1 cellular context compared by ENCODE assay signal in genomic region chr1:47867447-47868347, GRCh38.
TF ChIP-seq lines count a peak whose summit lies in the region.

No MANE protein-coding gene starts in this region.

TF ChIP-seq in HepG2, 621 proteins besides CTCF, POLR2A, EP300 and RAD21 (continued from another document and continues in another):
- TF ChIP-seq ZSCAN20 (CRISPR knock-in tag; IDR thresholded peaks at IDR 0.05; ENCODE audit: borderline replicate concordance) (no peak), AKAP8 (CRISPR knock-in tag; IDR thresholded peaks at IDR 0.05) (no peak), TGIF2 (CRISPR knock-in tag; IDR thresholded peaks at IDR 0.05) (no peak), MTA3 (CRISPR knock-in tag; IDR thresholded peaks at IDR 0.05) (no peak), STAT5B (CRISPR knock-in tag; IDR thresholded peaks at IDR 0.05) (no peak), PPARG (CRISPR knock-in tag; conservative IDR thresholded peaks at IDR 0.05) (peak; percentile 98), CAMTA2 (CRISPR knock-in tag; IDR thresholded peaks at IDR 0.05; ENCODE audit: borderline replicate concordance) (no peak), REL (CRISPR knock-in tag; conservative IDR thresholded peaks at IDR 0.05) (no peak), PLRG1 (conservative IDR thresholded peaks at IDR 0.05) (no peak), FOXC1 (CRISPR knock-in tag; IDR thresholded peaks at IDR 0.05; ENCODE audit: borderline replicate concordance) (no peak), ZNF883 (CRISPR knock-in tag; IDR thresholded peaks at IDR 0.05; ENCODE audit: not compliant biosample characterization) (no peak), ZNF253 (CRISPR knock-in tag; IDR thresholded peaks at IDR 0.05; ENCODE audit: borderline replicate concordance) (no peak), TEAD2 (CRISPR knock-in tag; IDR thresholded peaks at IDR 0.05) (no peak), ZNF205 (CRISPR knock-in tag; IDR thresholded peaks at IDR 0.05) (no peak), ZNF350 (CRISPR knock-in tag; IDR thresholded peaks at IDR 0.05; ENCODE audit: borderline replicate concordance, low read depth) (no peak), FOXA3 (CRISPR knock-in tag; IDR thresholded peaks at IDR 0.05) (peak; percentile 79), SMAD9 (CRISPR knock-in tag; IDR thresholded peaks at IDR 0.05) (no peak), DNMT3B (CRISPR knock-in tag; conservative IDR thresholded peaks at IDR 0.05) (no peak), ZNF737 (CRISPR knock-in tag; IDR thresholded peaks at IDR 0.05; ENCODE audit: borderline replicate concordance) (no peak), ZNF431 (CRISPR knock-in tag; IDR thresholded peaks at IDR 0.05; ENCODE audit: borderline replicate concordance, low read depth) (peak; percentile 24; the same call in 1 of the 2 replicates), ZEB1 (IDR thresholded peaks at IDR 0.05; ENCODE audit: insufficient replicate concordance, low read depth) (peak; percentile 66), ZNF558 (CRISPR knock-in tag; IDR thresholded peaks at IDR 0.05; ENCODE audit: borderline replicate concordance) (no peak), ZNF775 (CRISPR knock-in tag; IDR thresholded peaks at IDR 0.05; ENCODE audit: borderline replicate concordance) (0 out of 2 replicates have a peak, but pooled peaks have one; percentile 5), ZNF34 (CRISPR knock-in tag; IDR thresholded peaks at IDR 0.05; ENCODE audit: borderline replicate concordance) (no peak), TERF1 (CRISPR knock-in tag; IDR thresholded peaks at IDR 0.05) (no peak), ZNF503 (CRISPR knock-in tag; IDR thresholded peaks at IDR 0.05) (no peak; the same call in 1 of the 2 replicates), POLR2AphosphoS2 (IDR thresholded peaks at IDR 0.05; ENCODE audit: low read depth, low read length) (no peak), ZNF547 (CRISPR knock-in tag; IDR thresholded peaks at IDR 0.05) (no peak), ZBTB20 (CRISPR knock-in tag; IDR thresholded peaks at IDR 0.05; ENCODE audit: borderline replicate concordance, low read depth) (peak; percentile 37; the same call in 1 of the 2 replicates), ZNF766 (CRISPR knock-in tag; IDR thresholded peaks at IDR 0.05; ENCODE audit: borderline replicate concordance) (no peak), XRCC5 (optimal IDR thresholded peaks at IDR 0.05; ENCODE audit: low read length) (no peak), MAFK (conservative IDR thresholded peaks at IDR 0.05 in 1 of 2, IDR thresholded peaks at IDR 0.05 in 1 of 2; ENCODE audit: low read length in 2 of 2) (no peak), HNF4A (CRISPR knock-in tag; IDR thresholded peaks at IDR 0.05) (peak; percentile 73), ZNF235 (CRISPR knock-in tag; IDR thresholded peaks at IDR 0.05; ENCODE audit: borderline replicate concordance) (no peak), ZFP1 (CRISPR knock-in tag; IDR thresholded peaks at IDR 0.05) (0 out of 2 replicates have a peak, but pooled peaks have one; percentile 4), KAT2B (IDR thresholded peaks at IDR 0.05; ENCODE audit: borderline replicate concordance, low read depth, low read length) (peak; percentile 96), ZFY (CRISPR knock-in tag; IDR thresholded peaks at IDR 0.05) (no peak), ZNF292 (CRISPR knock-in tag; IDR thresholded peaks at IDR 0.05; ENCODE audit: borderline replicate concordance, low read depth) (0 out of 2 replicates have a peak, but pooled peaks have one; percentile 21)
- TF ChIP-seq, protein P1, sequence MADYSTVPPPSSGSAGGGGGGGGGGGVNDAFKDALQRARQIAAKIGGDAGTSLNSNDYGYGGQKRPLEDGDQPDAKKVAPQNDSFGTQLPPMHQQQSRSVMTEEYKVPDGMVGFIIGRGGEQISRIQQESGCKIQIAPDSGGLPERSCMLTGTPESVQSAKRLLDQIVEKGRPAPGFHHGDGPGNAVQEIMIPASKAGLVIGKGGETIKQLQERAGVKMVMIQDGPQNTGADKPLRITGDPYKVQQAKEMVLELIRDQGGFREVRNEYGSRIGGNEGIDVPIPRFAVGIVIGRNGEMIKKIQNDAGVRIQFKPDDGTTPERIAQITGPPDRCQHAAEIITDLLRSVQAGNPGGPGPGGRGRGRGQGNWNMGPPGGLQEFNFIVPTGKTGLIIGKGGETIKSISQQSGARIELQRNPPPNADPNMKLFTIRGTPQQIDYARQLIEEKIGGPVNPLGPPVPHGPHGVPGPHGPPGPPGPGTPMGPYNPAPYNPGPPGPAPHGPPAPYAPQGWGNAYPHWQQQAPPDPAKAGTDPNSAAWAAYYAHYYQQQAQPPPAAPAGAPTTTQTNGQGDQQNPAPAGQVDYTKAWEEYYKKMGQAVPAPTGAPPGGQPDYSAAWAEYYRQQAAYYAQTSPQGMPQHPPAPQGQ (CRISPR knock-in tag; IDR thresholded peaks at IDR 0.05; ENCODE audit: borderline replicate concordance) = no peak
- TF ChIP-seq, protein P2, sequence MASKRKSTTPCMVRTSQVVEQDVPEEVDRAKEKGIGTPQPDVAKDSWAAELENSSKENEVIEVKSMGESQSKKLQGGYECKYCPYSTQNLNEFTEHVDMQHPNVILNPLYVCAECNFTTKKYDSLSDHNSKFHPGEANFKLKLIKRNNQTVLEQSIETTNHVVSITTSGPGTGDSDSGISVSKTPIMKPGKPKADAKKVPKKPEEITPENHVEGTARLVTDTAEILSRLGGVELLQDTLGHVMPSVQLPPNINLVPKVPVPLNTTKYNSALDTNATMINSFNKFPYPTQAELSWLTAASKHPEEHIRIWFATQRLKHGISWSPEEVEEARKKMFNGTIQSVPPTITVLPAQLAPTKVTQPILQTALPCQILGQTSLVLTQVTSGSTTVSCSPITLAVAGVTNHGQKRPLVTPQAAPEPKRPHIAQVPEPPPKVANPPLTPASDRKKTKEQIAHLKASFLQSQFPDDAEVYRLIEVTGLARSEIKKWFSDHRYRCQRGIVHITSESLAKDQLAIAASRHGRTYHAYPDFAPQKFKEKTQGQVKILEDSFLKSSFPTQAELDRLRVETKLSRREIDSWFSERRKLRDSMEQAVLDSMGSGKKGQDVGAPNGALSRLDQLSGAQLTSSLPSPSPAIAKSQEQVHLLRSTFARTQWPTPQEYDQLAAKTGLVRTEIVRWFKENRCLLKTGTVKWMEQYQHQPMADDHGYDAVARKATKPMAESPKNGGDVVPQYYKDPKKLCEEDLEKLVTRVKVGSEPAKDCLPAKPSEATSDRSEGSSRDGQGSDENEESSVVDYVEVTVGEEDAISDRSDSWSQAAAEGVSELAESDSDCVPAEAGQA (IDR thresholded peaks at IDR 0.05; ENCODE audit: low read depth) = no peak
- TF ChIP-seq, protein P2 (CRISPR knock-in tag; IDR thresholded peaks at IDR 0.05; ENCODE audit: borderline replicate concordance) = no peak
- TF ChIP-seq, protein P3, sequence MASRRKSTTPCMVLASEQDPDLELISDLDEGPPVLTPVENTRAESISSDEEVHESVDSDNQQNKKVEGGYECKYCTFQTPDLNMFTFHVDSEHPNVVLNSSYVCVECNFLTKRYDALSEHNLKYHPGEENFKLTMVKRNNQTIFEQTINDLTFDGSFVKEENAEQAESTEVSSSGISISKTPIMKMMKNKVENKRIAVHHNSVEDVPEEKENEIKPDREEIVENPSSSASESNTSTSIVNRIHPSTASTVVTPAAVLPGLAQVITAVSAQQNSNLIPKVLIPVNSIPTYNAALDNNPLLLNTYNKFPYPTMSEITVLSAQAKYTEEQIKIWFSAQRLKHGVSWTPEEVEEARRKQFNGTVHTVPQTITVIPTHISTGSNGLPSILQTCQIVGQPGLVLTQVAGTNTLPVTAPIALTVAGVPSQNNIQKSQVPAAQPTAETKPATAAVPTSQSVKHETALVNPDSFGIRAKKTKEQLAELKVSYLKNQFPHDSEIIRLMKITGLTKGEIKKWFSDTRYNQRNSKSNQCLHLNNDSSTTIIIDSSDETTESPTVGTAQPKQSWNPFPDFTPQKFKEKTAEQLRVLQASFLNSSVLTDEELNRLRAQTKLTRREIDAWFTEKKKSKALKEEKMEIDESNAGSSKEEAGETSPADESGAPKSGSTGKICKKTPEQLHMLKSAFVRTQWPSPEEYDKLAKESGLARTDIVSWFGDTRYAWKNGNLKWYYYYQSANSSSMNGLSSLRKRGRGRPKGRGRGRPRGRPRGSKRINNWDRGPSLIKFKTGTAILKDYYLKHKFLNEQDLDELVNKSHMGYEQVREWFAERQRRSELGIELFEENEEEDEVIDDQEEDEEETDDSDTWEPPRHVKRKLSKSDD (CRISPR knock-in tag; IDR thresholded peaks at IDR 0.05; ENCODE audit: low read depth) = no peak
- TF ChIP-seq, protein P4, sequence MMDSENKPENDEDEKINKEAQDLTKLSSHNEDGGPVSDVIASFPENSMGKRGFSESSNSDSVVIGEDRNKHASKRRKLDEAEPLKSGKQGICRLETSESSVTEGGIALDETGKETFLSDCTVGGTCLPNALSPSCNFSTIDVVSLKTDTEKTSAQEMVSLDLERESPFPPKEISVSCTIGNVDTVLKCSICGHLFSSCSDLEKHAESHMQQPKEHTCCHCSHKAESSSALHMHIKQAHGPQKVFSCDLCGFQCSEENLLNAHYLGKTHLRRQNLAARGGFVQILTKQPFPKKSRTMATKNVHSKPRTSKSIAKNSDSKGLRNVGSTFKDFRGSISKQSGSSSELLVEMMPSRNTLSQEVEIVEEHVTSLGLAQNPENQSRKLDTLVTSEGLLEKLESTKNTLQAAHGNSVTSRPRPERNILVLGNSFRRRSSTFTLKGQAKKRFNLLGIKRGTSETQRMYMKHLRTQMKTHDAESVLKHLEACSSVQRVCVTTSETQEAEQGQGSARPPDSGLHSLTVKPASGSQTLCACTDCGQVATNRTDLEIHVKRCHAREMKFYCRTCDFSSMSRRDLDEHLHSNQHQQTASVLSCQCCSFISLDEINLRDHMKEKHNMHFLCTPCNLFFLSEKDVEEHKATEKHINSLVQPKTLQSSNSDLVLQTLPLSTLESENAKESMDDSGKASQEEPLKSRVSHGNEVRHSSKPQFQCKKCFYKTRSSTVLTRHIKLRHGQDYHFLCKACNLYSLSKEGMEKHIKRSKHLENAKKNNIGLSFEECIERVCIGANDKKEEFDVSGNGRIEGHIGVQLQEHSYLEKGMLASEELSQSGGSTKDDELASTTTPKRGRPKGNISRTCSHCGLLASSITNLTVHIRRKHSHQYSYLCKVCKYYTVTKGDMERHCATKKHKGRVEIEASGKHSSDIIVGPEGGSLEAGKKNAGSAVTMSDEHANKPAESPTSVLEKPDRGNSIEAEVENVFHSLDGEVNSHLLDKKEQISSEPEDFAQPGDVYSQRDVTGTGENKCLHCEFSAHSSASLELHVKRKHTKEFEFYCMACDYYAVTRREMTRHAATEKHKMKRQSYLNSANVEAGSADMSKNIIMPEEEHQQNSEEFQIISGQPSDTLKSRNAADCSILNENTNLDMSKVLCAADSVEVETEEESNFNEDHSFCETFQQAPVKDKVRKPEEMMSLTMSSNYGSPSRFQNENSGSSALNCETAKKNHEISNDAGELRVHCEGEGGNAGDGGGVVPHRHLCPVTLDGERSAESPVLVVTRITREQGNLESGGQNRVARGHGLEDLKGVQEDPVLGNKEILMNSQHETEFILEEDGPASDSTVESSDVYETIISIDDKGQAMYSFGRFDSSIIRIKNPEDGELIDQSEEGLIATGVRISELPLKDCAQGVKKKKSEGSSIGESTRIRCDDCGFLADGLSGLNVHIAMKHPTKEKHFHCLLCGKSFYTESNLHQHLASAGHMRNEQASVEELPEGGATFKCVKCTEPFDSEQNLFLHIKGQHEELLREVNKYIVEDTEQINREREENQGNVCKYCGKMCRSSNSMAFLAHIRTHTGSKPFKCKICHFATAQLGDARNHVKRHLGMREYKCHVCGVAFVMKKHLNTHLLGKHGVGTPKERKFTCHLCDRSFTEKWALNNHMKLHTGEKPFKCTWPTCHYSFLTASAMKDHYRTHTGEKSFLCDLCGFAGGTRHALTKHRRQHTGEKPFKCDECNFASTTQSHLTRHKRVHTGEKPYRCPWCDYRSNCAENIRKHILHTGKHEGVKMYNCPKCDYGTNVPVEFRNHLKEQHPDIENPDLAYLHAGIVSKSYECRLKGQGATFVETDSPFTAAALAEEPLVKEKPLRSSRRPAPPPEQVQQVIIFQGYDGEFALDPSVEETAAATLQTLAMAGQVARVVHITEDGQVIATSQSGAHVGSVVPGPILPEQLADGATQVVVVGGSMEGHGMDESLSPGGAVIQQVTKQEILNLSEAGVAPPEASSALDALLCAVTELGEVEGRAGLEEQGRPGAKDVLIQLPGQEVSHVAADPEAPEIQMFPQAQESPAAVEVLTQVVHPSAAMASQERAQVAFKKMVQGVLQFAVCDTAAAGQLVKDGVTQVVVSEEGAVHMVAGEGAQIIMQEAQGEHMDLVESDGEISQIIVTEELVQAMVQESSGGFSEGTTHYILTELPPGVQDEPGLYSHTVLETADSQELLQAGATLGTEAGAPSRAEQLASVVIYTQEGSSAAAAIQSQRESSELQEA (CRISPR knock-in tag; IDR thresholded peaks at IDR 0.05; ENCODE audit: not compliant biosample characterization) = no peak
